In genomic region chr1:25026757-25027450, GRCh38 we compare ENCODE assay signal across 18 cellular contexts.
DNase-seq lines count a peak whose midpoint lies in the region; ATAC-seq and TF ChIP-seq lines count a peak whose summit lies in the region.
"Had no signal": no experiment of that assay in that cellular context is flagged by ENCODE, and none has a peak within 500 bp of the region (broad histone marks: within the 10 kb centered on the region; RNA-seq: fewer than 3 reads in every experiment).

No MANE protein-coding gene starts in this region.

- H3K4me3 Mint-ChIP-seq in WTC11: no peak overlapping the region
- no peak overlapping the region for H3K4me3 Mint-ChIP-seq in natural killer cell
- H3K4me3 Mint-ChIP-seq: neural crest cell had no signal

- H3K36me3 Mint-ChIP-seq in WTC11 (0 out of 2 replicates have a peak, but pooled peaks cover 4% of the 10 kb centered on the region), natural killer cell (no peaks in the 10 kb centered on the region)

- in situ Hi-C loops in GM13977 (cut with MboI; ENCODE audit: low pct_unique_long_range_greater_than_20kb, low sequenced_read_pairs, unreplicated experiment): loop anchor here (10.0 kb wide), 1 partner anchor 62 kb away; no protein-coding TSS in a partner anchor

- H3K4me1 Mint-ChIP-seq in WTC11 (peaks cover 21% of the 10 kb centered on the region), natural killer cell (peaks cover 33 to 63% of the 10 kb centered on the region in 2 donors)

- ATAC-seq in WTC11 (peak; percentile 73), natural killer cell (no peak)
- ATAC-seq: right cardiac atrium had no signal

- POLR2A ChIA-PET in WTC11 (lab: Charles Lee): no interaction called here

- H3K27ac Mint-ChIP-seq in WTC11 (no peak overlapping the region), natural killer cell (no peak overlapping the region)

- intact Hi-C loops in cardiac septum (cut with DNase I): no loop called here
- intact Hi-C loops in natural killer cell (cut with micrococcal nuclease): no loop called here
- intact Hi-C loops in posterior vena cava (cut with DNase I): no loop called here

- DNase-seq in EH (ENCODE audit: low read depth) (peak; percentile 27), GM13977 (ENCODE audit: low spot score) (no peak), WTC11 (ENCODE audit: low spot score) (no peak), iPS-NIHi11 (ENCODE audit: low spot score) (peak; percentile 60), NOMO-1 treated with DMSO at 0.1 percent for 48 hours (lab: John Stamatoyannopoulos, UW; ENCODE audit: unreplicated experiment) (no peak), cardiac septum (ENCODE audit: low spot score) (no peak), natural killer cell (no peak), posterior vena cava (ENCODE audit: low spot score) (no peak)
- DNase-seq: activated effector memory CD4-positive, alpha-beta T cell treated with anti-CD3 and anti-CD28 coated beads, Interleukin-2, amount 50 U/mL, for 16 hours; DMS79 treated with DMSO at 0.1 percent for 48 hours; foreskin fibroblast; NCI-H1092; NCI-H2227 treated with DMSO at 0.1 percent for 48 hours; right cardiac atrium; SK-N-SH; stimulated activated CD4-positive, alpha-beta T cell treated with anti-CD3 and anti-CD28 coated beads, Interleukin-2, amount 100 ng/mL, for 24 hours; transverse colon had no signal

- H3K27me3 Mint-ChIP-seq in WTC11 (ENCODE audit: low read depth) (no peaks in the 10 kb centered on the region), natural killer cell (ENCODE audit: low read depth in 2 of 2) (no peaks in the 10 kb centered on the region)

- CTCF ChIA-PET in WTC11 (lab: Charles Lee): interaction anchor here (0.6 to 2.1 kb wide), 11 partner anchors 9 to 339 kb away, joined by 3 to 18 read pairs (median 3); no protein-coding TSS in a partner anchor

- peak; percentile 18 for TF ChIP-seq CTCF in GM13977 (IDR thresholded peaks at IDR 0.05; ENCODE audit: extremely low read depth, insufficient read depth, missing control alignments)
- TF ChIP-seq CTCF in WTC11 (IDR thresholded peaks at IDR 0.05): no peak
- TF ChIP-seq CTCF in natural killer cell (IDR thresholded peaks at IDR 0.05): no peak

- peaks cover 13% of the 10 kb centered on the region for H3K9me3 Mint-ChIP-seq in WTC11
- H3K9me3 Mint-ChIP-seq in natural killer cell: no peaks in the 10 kb centered on the region
- H3K9me3 Mint-ChIP-seq: neural crest cell had no signal

TF ChIP-seq in WTC11, 78 proteins besides CTCF, POLR2A, EP300 and RAD21:
- no peak for TF ChIP-seq NR1H2 (CRISPR knock-in tag; IDR thresholded peaks at IDR 0.05)
- TF ChIP-seq E2F5 (CRISPR knock-in tag; IDR thresholded peaks at IDR 0.05): no peak
- no peak for TF ChIP-seq ZNF263 (CRISPR knock-in tag; IDR thresholded peaks at IDR 0.05; ENCODE audit: low read depth)
- TF ChIP-seq, protein P1, sequence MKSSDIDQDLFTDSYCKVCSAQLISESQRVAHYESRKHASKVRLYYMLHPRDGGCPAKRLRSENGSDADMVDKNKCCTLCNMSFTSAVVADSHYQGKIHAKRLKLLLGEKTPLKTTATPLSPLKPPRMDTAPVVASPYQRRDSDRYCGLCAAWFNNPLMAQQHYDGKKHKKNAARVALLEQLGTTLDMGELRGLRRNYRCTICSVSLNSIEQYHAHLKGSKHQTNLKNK (CRISPR knock-in tag; IDR thresholded peaks at IDR 0.05): no peak
- TF ChIP-seq USF2 (CRISPR knock-in tag; IDR thresholded peaks at IDR 0.05): no peak
- no peak for TF ChIP-seq ETV6 (CRISPR knock-in tag; IDR thresholded peaks at IDR 0.05)
- TF ChIP-seq IRF2 (CRISPR knock-in tag; IDR thresholded peaks at IDR 0.05; ENCODE audit: borderline replicate concordance, low read depth): no peak

Comparison
In these comparisons a context has a peak if more than half of its experiments do, and no peak if none do; other contexts are left out.
1. DNase-seq: peak in EH (single experiment) and iPS-NIHi11 (single experiment); none in GM13977 (single experiment), WTC11 (single experiment), NOMO-1 treated with DMSO at 0.1 percent for 48 hours (single experiment), cardiac septum (single experiment), natural killer cell (single experiment) and posterior vena cava (single experiment).